Comparison of ENCODE assay signal across 8 cellular contexts in genomic region chr14:70416717-70417349, GRCh38. TPM values are rescaled to one million over a fixed set of nuclear protein-coding genes. Genes with fewer than 3 reads are reported as not detected.
DNase-seq lines count a peak whose midpoint lies in the region; TF ChIP-seq lines count a peak whose summit lies in the region.

A gene with protein sequence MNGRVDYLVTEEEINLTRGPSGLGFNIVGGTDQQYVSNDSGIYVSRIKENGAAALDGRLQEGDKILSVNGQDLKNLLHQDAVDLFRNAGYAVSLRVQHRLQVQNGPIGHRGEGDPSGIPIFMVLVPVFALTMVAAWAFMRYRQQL (minus strand): TSS chr14:70417090. CDS start chr14:70416963, 127 bp downstream.

- POLR2A ChIA-PET in BJ (lab: Charles Lee), result no interaction called here

- DNase-seq in BJ (ENCODE audit: low read depth) (no peak), GM20000 (ENCODE audit: low spot score) (peak; percentile 63), NCI-H1930 (lab: John Stamatoyannopoulos, UW) (peak; percentile 59 to 76), caudate nucleus (lab: John Stamatoyannopoulos, UW) (peak in 59 of 61 donors; percentile 2 to 89 (median 58)), immature natural killer cell (peak; percentile 19 to 42 (median 38)), GOT3 (lab: John Stamatoyannopoulos, UW) (no peak)

- TF ChIP-seq CTCF in BJ (IDR thresholded peaks at IDR 0.05; ENCODE audit: insufficient read depth, low read depth, low read length) (no peak), GM20000 (IDR thresholded peaks at IDR 0.05; ENCODE audit: extremely low read depth, missing control alignments) (no peak), WI38 (IDR thresholded peaks at IDR 0.05; ENCODE audit: low read depth, low read length) (no peak)

- H3K36me3 ChIP-seq in BJ (ENCODE audit: control insufficient read depth, insufficient read depth, low read length), result no peaks in the 10 kb centered on the region

- no peaks in the 10 kb centered on the region for H3K36me3 Mint-ChIP-seq in immature natural killer cell

- H3K27me3 ChIP-seq in BJ (ENCODE audit: control insufficient read depth, insufficient read depth, low read length), result no peaks in the 10 kb centered on the region

- H3K4me3 ChIP-seq in BJ (ENCODE audit: low read depth, low read length) (peak within 1 kb of the TSS; percentile 74), WI38 (ENCODE audit: low read depth, low read length) (peak within 1 kb of the TSS; percentile 98), skin epidermis (peak within 1 kb of the TSS; percentile 38 to 80 (median 66))

- peak within 1 kb of the TSS; percentile 22 for H3K27ac ChIP-seq in caudate nucleus (ENCODE audit: low read depth, low read length)
- H3K27ac ChIP-seq in skin epidermis, result peak within 1 kb of the TSS in 18 of 21 experiments; percentile 26 to 85 (median 74)

- CTCF ChIA-PET in BJ (lab: Yijun Ruan, JAX), result interaction anchor here (1.0 kb wide), 1 partner anchor 16 kb away, joined by 4 read pairs; no protein-coding TSS in a partner anchor

- peaks cover 2 to 8% (median 5%) of the 10 kb centered on the region in 3 donors for H3K27me3 Mint-ChIP-seq in immature natural killer cell (ENCODE audit: low read depth in 3 of 3)

- no peaks in the 10 kb centered on the region for H3K9me3 Mint-ChIP-seq in immature natural killer cell

- H3K4me1 Mint-ChIP-seq in immature natural killer cell, result peaks cover 23 to 47% of the 10 kb centered on the region in 2 donors

- H3K4me3 Mint-ChIP-seq in immature natural killer cell, result peak within 1 kb of the TSS; percentile 95 to 100 (median 97)

- peak within 1 kb of the TSS; percentile 84 to 92 (median 89) for H3K27ac Mint-ChIP-seq in immature natural killer cell

RNA-seq across cellular contexts. Expression of the gene that starts here (rescaled TPM):
- 10.5 and 17.4 TPM in 2 replicates for polyA plus RNA-seq in BJ (2011; rRNA removed)
- polyA minus RNA-seq in BJ (2011; rRNA and poly(A)+ RNA removed), result 4.2 and 5.9 TPM in 2 replicates
- 10 to 100 TPM; 14.0 to 18.3 (median 17.5) TPM for polyA plus RNA-seq in immature natural killer cell

Comparison
In these comparisons a context has a peak if more than half of its experiments do, and no peak if none do; other contexts are left out.
1. DNase-seq: peak in GM20000 (single experiment), NCI-H1930 (2 of 2), caudate nucleus (59 of 61) and immature natural killer cell (3 of 3); none in BJ (single experiment) and GOT3 (single experiment).
2. Peak in every context shown above with its lines, with median percentiles within 50 percentile points of each other: H3K4me3 ChIP-seq.